8 cellular contexts compared by ENCODE assay signal in genomic region chr9:136625101-136626065, GRCh38. TPM values are rescaled to one million over a fixed set of nuclear protein-coding genes. Genes with fewer than 3 reads are reported as not detected.
DNase-seq lines count a peak whose midpoint lies in the region; ATAC-seq and TF ChIP-seq lines count a peak whose summit lies in the region.

No MANE protein-coding gene starts in this region.

- TF ChIP-seq EP300 in gastroesophageal sphincter (IDR thresholded peaks at IDR 0.05), result no peak

- H3K4me1 ChIP-seq in SJSA1 (replicated peaks) (peaks cover 55% of the 10 kb centered on the region), gastroesophageal sphincter (peaks cover 0 to 36% (median 18%) of the 10 kb centered on the region in 3 donors)

- no peak overlapping the region for H3K27ac ChIP-seq in SJSA1
- peak overlapping the region in 3 of 4 donors; percentile 11 to 43 (median 24) for H3K27ac ChIP-seq in gastroesophageal sphincter

- H3K9me3 ChIP-seq in SJSA1 (replicated peaks) (no peaks in the 10 kb centered on the region), gastroesophageal sphincter (no peaks in the 10 kb centered on the region)

- 18 to 33% methylated on average over 1 to 11 of the region's 19 CpGs for WGBS in gastroesophageal sphincter (ENCODE audit: low coverage in 1 of 2), 2 donors

- no peaks in the 10 kb centered on the region for H3K27me3 ChIP-seq in SJSA1 (replicated peaks)
- H3K27me3 ChIP-seq in gastroesophageal sphincter, result peaks cover 20% of the 10 kb centered on the region

- peak; percentile 66 for ATAC-seq in gastroesophageal sphincter
- ATAC-seq in GM18517 (IDR thresholded peaks at IDR 0.05; ENCODE audit: unreplicated experiment), result no peak
- ATAC-seq in GM21390 (IDR thresholded peaks at IDR 0.05; ENCODE audit: unreplicated experiment), result no peak

- H3K36me3 ChIP-seq in SJSA1 (no peaks in the 10 kb centered on the region), gastroesophageal sphincter (no peaks in the 10 kb centered on the region)

- no peak for TF ChIP-seq POLR2A in gastroesophageal sphincter (IDR thresholded peaks at IDR 0.05)

- peak in 3 of 4 experiments; percentile 53 to 73 (median 56) for TF ChIP-seq CTCF in gastroesophageal sphincter (IDR thresholded peaks at IDR 0.05)

- peak; percentile 26 to 55 for DNase-seq in NCI-H524 (lab: John Stamatoyannopoulos, UW)
- DNase-seq in NCI-H524 treated with DMSO at 0.1 percent for 48 hours (lab: John Stamatoyannopoulos, UW), result no peak
- peak; percentile 81 to 87 for DNase-seq in SJSA1 (ENCODE audit: low read depth in 1 of 2, low spot score in 2 of 2)
- DNase-seq in putamen (ENCODE audit: low spot score), result peak; percentile 32
- DNase-seq in GM19240 (ENCODE audit: insufficient read length, low spot score), result no peak

- no peak overlapping the region for H3K4me3 ChIP-seq in SJSA1
- H3K4me3 ChIP-seq in gastroesophageal sphincter, result no peak overlapping the region

RNA-seq across cellular contexts. Expression of gene EGFL7, which starts 37.3 kb away (rescaled TPM):
- 0.08 TPM in 1 of 2 replicates, not detected in the other for total RNA-seq in SJSA1 (2014; rRNA removed; shearing (Covaris generic))
- 10 to 100 TPM; 38.8 to 81.0 (median 56.4) TPM for total RNA-seq in gastroesophageal sphincter

Comparison
In these comparisons a context has a peak if more than half of its experiments do, and no peak if none do; other contexts are left out.
1. DNase-seq: peak in NCI-H524 (2 of 2), SJSA1 (2 of 2) and putamen (single experiment); none in NCI-H524 treated with DMSO at 0.1 percent for 48 hours (single experiment) and GM19240 (single experiment).
2. RNA of gene EGFL7, which starts 37.3 kb away (total RNA-seq): 38.8 to 81.0 TPM in gastroesophageal sphincter; 0.08 TPM in SJSA1; every median in the first group is over 10 times any median in the second.